7 cellular contexts compared by ENCODE assay signal in the genomic region with DNA sequence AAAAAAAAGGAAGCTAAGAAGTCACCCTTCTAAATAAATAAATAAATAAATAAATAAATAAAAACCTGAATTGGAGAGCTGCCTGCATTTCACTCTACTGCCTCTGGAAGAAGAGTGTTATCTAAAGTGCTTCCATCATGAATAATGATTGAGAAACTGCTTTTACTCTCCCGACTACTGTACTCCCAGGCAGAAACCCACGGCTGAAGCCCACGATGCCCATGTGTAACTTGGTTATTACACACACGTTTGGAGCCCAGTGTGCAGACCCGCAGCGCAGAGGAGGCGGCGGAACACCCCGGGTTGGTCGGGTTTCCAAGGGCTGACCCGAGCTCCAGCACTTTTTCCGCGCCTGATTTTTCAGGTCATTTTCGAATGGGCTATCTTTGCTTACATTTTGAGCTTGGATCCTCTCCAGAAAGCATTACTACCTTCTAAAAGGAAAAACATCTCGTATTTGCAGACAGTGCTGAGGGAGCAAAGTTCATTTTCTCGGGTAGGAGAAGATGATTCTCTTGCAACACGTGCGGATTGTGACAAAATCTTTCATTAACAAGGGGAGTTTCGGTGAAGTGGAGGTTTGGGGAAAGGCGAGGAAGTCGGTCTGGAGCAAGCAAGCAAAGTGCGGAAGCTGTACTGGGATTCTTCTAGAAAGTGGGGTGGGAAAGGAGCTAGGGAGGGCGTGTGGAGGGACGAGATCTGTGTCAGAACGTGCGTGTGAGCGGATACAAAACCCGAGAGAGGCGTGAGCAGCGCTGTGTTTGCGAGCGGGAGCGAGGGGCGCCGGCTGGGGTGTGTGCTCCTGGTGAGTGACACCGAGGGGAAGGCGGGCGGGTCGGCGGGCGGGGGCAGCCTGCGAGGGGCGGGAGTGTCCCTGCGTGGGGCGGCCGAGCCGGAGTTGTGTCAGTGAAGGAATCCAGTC. TPM values are rescaled to one million over a fixed set of nuclear protein-coding genes. Genes with fewer than 3 reads are reported as not detected.
A peak's percentile ranks its signal among the peaks of the same experiment; 100 is the strongest.
DNase-seq lines count a peak whose midpoint lies in the region; ATAC-seq lines count a peak whose summit lies in the region.

A gene with protein sequence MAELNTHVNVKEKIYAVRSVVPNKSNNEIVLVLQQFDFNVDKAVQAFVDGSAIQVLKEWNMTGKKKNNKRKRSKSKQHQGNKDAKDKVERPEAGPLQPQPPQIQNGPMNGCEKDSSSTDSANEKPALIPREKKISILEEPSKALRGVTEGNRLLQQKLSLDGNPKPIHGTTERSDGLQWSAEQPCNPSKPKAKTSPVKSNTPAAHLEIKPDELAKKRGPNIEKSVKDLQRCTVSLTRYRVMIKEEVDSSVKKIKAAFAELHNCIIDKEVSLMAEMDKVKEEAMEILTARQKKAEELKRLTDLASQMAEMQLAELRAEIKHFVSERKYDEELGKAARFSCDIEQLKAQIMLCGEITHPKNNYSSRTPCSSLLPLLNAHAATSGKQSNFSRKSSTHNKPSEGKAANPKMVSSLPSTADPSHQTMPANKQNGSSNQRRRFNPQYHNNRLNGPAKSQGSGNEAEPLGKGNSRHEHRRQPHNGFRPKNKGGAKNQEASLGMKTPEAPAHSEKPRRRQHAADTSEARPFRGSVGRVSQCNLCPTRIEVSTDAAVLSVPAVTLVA (plus strand): TSS at position 897 of the 922 bp plus-strand sequence. CDS start 82,552 bp downstream, outside the sequence.

- peak; percentile 73 for DNase-seq in NCI-H226
- DNase-seq in activated CD4-positive, alpha-beta T cell treated with anti-CD3 and anti-CD28 coated beads, Interleukin-2, amount 50 U/mL, for 24 hours (ENCODE audit: low read depth in 1 of 2, low spot score in 1 of 2) = peak; percentile 27 to 37
- peak; percentile 85 for DNase-seq in left lobe of liver (ENCODE audit: low spot score)
- DNase-seq in stimulated activated CD4-positive, alpha-beta T cell treated with anti-CD3 and anti-CD28 coated beads, Interleukin-4, amount 100 ng/mL, for 1 hour = peak; percentile 66

- H3K9me3 Mint-ChIP-seq in dendritic cell treated with granulocyte-macrophage colony-stimulating factor and Interleukin-4, amounts not matched to agents 40 ng/mL and 50 ng/mL, for 4 days = no peaks in the 10 kb centered on the region

- H3K27me3 Mint-ChIP-seq in dendritic cell treated with granulocyte-macrophage colony-stimulating factor and Interleukin-4, amounts not matched to agents 40 ng/mL and 50 ng/mL, for 4 days = peaks cover 6% of the 10 kb centered on the region

- H3K27ac Mint-ChIP-seq in dendritic cell treated with granulocyte-macrophage colony-stimulating factor and Interleukin-4, amounts not matched to agents 40 ng/mL and 50 ng/mL, for 4 days = peak within 1 kb of the TSS; percentile 90

- intact Hi-C loops in dendritic cell treated with granulocyte-macrophage colony-stimulating factor and Interleukin-4, amounts not matched to agents 40 ng/mL and 50 ng/mL, for 4 days (cut with micrococcal nuclease) = loop anchor here (5.0 to 10.0 kb wide), 2 partner anchors 149 to 319 kb away; no protein-coding TSS in a partner anchor

- ATAC-seq in GM18511 (IDR thresholded peaks at IDR 0.05; ENCODE audit: unreplicated experiment) (peak; percentile 62), HG02840 (IDR thresholded peaks at IDR 0.05; ENCODE audit: low FRiP score, unreplicated experiment) (peak; percentile 58), left lobe of liver (peak; percentile 76)

- peaks cover 8% of the 10 kb centered on the region for H3K36me3 Mint-ChIP-seq in dendritic cell treated with granulocyte-macrophage colony-stimulating factor and Interleukin-4, amounts not matched to agents 40 ng/mL and 50 ng/mL, for 4 days (ENCODE audit: low read depth)

- H3K4me1 Mint-ChIP-seq in dendritic cell treated with granulocyte-macrophage colony-stimulating factor and Interleukin-4, amounts not matched to agents 40 ng/mL and 50 ng/mL, for 4 days (ENCODE audit: low read depth) = peaks cover 33% of the 10 kb centered on the region

- H3K4me3 Mint-ChIP-seq in dendritic cell treated with granulocyte-macrophage colony-stimulating factor and Interleukin-4, amounts not matched to agents 40 ng/mL and 50 ng/mL, for 4 days = peak within 1 kb of the TSS; percentile 84

RNA-seq across cellular contexts. Expression of the gene that starts here (rescaled TPM):
- total RNA-seq in left lobe of liver = 66.8 TPM

Comparison
In these comparisons a context has a peak if more than half of its experiments do, and no peak if none do; other contexts are left out.
1. Peak in every context shown above with its lines: DNase-seq and ATAC-seq.
2. DNase-seq: peak in every context shown above with its lines; median percentile 85 in left lobe of liver; 73 in NCI-H226; 66 in stimulated activated CD4-positive, alpha-beta T cell treated with anti-CD3 and anti-CD28 coated beads, Interleukin-4, amount 100 ng/mL, for 1 hour; 32 in activated CD4-positive, alpha-beta T cell treated with anti-CD3 and anti-CD28 coated beads, Interleukin-2, amount 50 U/mL, for 24 hours.